Comparison of ENCODE assay signal across 1 cellular context in the genomic region with DNA sequence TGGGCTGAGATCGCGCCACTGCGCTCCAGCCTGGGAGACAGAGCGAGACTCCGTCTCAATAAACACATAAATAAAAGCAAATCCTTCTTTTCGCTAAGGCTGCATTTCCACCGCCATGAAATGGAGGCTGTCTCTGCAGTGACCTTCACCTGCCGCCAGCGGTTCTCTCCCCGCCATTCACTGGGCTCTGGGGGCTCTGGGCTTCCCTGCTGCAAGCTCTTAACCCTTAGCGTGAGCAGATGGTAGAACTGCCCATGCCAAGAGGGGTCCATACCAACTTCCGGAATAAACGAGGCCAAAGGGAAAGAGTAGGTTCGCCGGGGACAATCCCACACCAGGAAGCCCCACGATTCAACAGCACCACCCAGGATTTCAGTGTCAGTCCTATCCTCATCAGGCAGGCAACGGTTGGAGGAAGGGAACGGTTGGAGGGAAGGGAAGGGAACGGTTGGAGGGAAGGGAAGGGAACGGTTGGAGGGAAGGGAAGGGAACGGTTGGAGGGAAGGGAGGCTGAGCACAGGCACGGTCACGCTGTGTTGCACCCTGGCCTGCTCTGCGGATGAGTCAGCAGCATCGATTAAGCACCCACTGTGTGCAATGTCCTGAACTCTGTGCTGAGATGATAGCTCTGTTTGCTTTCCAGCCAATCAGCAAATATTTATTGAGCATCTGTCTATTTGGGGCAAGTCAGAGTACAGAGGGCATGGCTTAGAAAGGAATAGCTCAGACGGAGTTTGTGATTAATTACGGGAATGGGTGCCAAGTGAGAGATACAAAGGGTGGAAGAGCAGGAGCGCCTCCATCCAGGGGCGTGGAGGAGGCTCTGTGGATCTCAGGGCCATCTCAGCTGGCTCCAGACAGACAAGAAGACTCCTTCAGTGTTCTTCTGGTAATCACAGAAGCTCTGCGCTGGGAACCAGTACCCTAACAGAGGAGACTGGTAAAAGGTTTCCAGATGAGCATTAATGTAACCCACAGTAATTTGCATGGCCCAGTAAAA.
TF ChIP-seq lines count a peak whose summit lies in the region.

No MANE protein-coding gene starts in this region.

TF ChIP-seq in HepG2, 621 proteins besides CTCF, POLR2A, EP300 and RAD21 (continued from another document and continues in another):
- TF ChIP-seq USF2 (IDR thresholded peaks at IDR 0.05; ENCODE audit: low read depth, low read length) (no peak), USF2 (CRISPR knock-in tag; IDR thresholded peaks at IDR 0.05; ENCODE audit: borderline replicate concordance) (no peak; the same call in 1 of the 2 replicates), EED (CRISPR knock-in tag; IDR thresholded peaks at IDR 0.05) (no peak; the same call in 1 of the 2 replicates), KLF6 (CRISPR knock-in tag; IDR thresholded peaks at IDR 0.05) (peak; percentile 78), ZNF331 (CRISPR knock-in tag; IDR thresholded peaks at IDR 0.05) (peak; percentile 73; the same call in 1 of the 2 replicates), ZNF891 (CRISPR knock-in tag; IDR thresholded peaks at IDR 0.05) (no peak; the same call in 1 of the 2 replicates), SOX5 (CRISPR knock-in tag; IDR thresholded peaks at IDR 0.05; ENCODE audit: borderline replicate concordance) (peak; percentile 84), IRF2 (CRISPR knock-in tag; IDR thresholded peaks at IDR 0.05) (peak; percentile 83), BRCA1 (CRISPR knock-in tag; IDR thresholded peaks at IDR 0.05) (no peak), ZBTB2 (CRISPR knock-in tag; IDR thresholded peaks at IDR 0.05; ENCODE audit: low read depth) (no peak), SRSF9 (IDR thresholded peaks at IDR 0.05; ENCODE audit: borderline replicate concordance, insufficient read depth, low read depth, low read length, poor library complexity, severe bottlenecking) (no peak), PHF21A (CRISPR knock-in tag; IDR thresholded peaks at IDR 0.05) (peak; percentile 94), ZNF572 (CRISPR knock-in tag; IDR thresholded peaks at IDR 0.05) (peak; percentile 47; the same call in 1 of the 2 replicates), ZNF280B (CRISPR knock-in tag; IDR thresholded peaks at IDR 0.05; ENCODE audit: borderline replicate concordance) (peak; percentile 75; the same call in 1 of the 2 replicates), RFXAP (CRISPR knock-in tag; IDR thresholded peaks at IDR 0.05; ENCODE audit: borderline replicate concordance) (0 out of 2 replicates have a peak, but pooled peaks have one; percentile 26), ZNF878 (CRISPR knock-in tag; IDR thresholded peaks at IDR 0.05) (0 out of 2 replicates have a peak, but pooled peaks have one; percentile 60), ZFY (CRISPR knock-in tag; IDR thresholded peaks at IDR 0.05) (no peak; the same call in 1 of the 2 replicates), MAZ (IDR thresholded peaks at IDR 0.05; ENCODE audit: borderline replicate concordance, low read depth, low read length) (0 out of 2 replicates have a peak, but pooled peaks have one; percentile 26), MAZ (CRISPR knock-in tag; IDR thresholded peaks at IDR 0.05; ENCODE audit: low read depth) (peak; percentile 88), PBX3 (CRISPR knock-in tag; IDR thresholded peaks at IDR 0.05; ENCODE audit: borderline replicate concordance) (no peak), ZNF580 (CRISPR knock-in tag; IDR thresholded peaks at IDR 0.05; ENCODE audit: borderline replicate concordance, low read depth) (peak; percentile 80; the same call in 1 of the 2 replicates), ZNF660 (CRISPR knock-in tag; IDR thresholded peaks at IDR 0.05; ENCODE audit: borderline replicate concordance, low read depth) (no peak), CCDC6 (CRISPR knock-in tag; IDR thresholded peaks at IDR 0.05) (no peak), ZFP37 (CRISPR knock-in tag; IDR thresholded peaks at IDR 0.05; ENCODE audit: borderline replicate concordance) (no peak)
- TF ChIP-seq, protein P1, sequence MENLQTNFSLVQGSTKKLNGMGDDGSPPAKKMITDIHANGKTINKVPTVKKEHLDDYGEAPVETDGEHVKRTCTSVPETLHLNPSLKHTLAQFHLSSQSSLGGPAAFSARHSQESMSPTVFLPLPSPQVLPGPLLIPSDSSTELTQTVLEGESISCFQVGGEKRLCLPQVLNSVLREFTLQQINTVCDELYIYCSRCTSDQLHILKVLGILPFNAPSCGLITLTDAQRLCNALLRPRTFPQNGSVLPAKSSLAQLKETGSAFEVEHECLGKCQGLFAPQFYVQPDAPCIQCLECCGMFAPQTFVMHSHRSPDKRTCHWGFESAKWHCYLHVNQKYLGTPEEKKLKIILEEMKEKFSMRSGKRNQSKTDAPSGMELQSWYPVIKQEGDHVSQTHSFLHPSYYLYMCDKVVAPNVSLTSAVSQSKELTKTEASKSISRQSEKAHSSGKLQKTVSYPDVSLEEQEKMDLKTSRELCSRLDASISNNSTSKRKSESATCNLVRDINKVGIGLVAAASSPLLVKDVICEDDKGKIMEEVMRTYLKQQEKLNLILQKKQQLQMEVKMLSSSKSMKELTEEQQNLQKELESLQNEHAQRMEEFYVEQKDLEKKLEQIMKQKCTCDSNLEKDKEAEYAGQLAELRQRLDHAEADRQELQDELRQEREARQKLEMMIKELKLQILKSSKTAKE (CRISPR knock-in tag; IDR thresholded peaks at IDR 0.05; ENCODE audit: borderline replicate concordance): peak; percentile 95
- TF ChIP-seq, protein P2, sequence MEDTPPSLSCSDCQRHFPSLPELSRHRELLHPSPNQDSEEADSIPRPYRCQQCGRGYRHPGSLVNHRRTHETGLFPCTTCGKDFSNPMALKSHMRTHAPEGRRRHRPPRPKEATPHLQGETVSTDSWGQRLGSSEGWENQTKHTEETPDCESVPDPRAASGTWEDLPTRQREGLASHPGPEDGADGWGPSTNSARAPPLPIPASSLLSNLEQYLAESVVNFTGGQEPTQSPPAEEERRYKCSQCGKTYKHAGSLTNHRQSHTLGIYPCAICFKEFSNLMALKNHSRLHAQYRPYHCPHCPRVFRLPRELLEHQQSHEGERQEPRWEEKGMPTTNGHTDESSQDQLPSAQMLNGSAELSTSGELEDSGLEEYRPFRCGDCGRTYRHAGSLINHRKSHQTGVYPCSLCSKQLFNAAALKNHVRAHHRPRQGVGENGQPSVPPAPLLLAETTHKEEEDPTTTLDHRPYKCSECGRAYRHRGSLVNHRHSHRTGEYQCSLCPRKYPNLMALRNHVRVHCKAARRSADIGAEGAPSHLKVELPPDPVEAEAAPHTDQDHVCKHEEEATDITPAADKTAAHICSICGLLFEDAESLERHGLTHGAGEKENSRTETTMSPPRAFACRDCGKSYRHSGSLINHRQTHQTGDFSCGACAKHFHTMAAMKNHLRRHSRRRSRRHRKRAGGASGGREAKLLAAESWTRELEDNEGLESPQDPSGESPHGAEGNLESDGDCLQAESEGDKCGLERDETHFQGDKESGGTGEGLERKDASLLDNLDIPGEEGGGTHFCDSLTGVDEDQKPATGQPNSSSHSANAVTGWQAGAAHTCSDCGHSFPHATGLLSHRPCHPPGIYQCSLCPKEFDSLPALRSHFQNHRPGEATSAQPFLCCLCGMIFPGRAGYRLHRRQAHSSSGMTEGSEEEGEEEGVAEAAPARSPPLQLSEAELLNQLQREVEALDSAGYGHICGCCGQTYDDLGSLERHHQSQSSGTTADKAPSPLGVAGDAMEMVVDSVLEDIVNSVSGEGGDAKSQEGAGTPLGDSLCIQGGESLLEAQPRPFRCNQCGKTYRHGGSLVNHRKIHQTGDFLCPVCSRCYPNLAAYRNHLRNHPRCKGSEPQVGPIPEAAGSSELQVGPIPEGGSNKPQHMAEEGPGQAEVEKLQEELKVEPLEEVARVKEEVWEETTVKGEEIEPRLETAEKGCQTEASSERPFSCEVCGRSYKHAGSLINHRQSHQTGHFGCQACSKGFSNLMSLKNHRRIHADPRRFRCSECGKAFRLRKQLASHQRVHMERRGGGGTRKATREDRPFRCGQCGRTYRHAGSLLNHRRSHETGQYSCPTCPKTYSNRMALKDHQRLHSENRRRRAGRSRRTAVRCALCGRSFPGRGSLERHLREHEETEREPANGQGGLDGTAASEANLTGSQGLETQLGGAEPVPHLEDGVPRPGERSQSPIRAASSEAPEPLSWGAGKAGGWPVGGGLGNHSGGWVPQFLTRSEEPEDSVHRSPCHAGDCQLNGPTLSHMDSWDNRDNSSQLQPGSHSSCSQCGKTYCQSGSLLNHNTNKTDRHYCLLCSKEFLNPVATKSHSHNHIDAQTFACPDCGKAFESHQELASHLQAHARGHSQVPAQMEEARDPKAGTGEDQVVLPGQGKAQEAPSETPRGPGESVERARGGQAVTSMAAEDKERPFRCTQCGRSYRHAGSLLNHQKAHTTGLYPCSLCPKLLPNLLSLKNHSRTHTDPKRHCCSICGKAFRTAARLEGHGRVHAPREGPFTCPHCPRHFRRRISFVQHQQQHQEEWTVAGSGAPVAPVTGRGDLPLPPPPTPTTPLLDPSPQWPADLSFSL (CRISPR knock-in tag; IDR thresholded peaks at IDR 0.05): no peak
- TF ChIP-seq, protein P3, sequence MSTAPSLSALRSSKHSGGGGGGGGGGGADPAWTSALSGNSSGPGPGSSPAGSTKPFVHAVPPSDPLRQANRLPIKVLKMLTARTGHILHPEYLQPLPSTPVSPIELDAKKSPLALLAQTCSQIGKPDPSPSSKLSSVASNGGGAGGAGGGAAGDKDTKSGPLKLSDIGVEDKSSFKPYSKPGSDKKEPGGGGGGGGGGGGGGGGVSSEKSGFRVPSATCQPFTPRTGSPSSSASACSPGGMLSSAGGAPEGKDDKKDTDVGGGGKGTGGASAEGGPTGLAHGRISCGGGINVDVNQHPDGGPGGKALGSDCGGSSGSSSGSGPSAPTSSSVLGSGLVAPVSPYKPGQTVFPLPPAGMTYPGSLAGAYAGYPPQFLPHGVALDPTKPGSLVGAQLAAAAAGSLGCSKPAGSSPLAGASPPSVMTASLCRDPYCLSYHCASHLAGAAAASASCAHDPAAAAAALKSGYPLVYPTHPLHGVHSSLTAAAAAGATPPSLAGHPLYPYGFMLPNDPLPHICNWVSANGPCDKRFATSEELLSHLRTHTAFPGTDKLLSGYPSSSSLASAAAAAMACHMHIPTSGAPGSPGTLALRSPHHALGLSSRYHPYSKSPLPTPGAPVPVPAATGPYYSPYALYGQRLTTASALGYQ (CRISPR knock-in tag; IDR thresholded peaks at IDR 0.05): peak; percentile 94; the same call in 1 of the 2 replicates
- TF ChIP-seq, protein P4, sequence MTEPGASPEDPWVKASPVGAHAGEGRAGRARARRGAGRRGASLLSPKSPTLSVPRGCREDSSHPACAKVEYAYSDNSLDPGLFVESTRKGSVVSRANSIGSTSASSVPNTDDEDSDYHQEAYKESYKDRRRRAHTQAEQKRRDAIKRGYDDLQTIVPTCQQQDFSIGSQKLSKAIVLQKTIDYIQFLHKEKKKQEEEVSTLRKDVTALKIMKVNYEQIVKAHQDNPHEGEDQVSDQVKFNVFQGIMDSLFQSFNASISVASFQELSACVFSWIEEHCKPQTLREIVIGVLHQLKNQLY (CRISPR knock-in tag; IDR thresholded peaks at IDR 0.05): peak; percentile 77
- TF ChIP-seq, protein P5, sequence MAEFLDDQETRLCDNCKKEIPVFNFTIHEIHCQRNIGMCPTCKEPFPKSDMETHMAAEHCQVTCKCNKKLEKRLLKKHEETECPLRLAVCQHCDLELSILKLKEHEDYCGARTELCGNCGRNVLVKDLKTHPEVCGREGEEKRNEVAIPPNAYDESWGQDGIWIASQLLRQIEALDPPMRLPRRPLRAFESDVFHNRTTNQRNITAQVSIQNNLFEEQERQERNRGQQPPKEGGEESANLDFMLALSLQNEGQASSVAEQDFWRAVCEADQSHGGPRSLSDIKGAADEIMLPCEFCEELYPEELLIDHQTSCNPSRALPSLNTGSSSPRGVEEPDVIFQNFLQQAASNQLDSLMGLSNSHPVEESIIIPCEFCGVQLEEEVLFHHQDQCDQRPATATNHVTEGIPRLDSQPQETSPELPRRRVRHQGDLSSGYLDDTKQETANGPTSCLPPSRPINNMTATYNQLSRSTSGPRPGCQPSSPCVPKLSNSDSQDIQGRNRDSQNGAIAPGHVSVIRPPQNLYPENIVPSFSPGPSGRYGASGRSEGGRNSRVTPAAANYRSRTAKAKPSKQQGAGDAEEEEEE (CRISPR knock-in tag; IDR thresholded peaks at IDR 0.05; ENCODE audit: borderline replicate concordance): no peak
